ENCODE assay signal across 11 cellular contexts in the genomic region with DNA sequence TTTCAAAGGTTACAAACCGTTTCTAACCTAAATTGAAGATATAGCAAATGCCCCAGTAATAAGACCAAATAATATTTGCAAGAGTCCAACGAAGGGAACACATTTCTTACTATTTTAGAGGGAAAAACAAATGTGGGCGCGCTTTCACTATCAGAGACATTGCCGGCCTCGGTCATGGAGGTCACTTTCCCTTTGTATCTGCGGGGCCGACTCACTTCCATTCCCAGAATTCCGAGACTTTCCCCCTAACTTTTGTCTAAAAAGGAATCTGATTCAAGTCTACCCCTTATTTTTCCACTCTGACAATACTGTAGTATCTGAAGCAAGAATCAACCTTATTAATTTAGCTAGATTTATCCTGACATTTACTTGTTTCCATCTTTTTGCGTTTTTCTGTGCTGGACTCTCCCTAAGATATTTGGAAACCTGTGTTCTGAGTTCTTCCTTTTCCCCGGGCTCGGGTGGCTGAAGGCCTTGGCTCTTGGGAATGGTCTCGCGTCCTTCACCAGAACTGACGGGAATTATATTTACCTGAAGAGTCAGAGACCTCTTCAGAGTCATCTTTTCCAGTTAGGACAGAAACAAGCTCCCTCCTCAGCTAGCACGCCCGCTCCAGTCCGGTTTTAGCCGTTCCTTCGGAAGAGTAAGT.
A peak's percentile ranks its signal among the peaks of the same experiment; 100 is the strongest.
DNase-seq lines count a peak whose midpoint lies in the region; ATAC-seq, FAIRE-seq and TF ChIP-seq lines count a peak whose summit lies in the region.
"Had no signal": no experiment of that assay in that cellular context is flagged by ENCODE, and none has a peak within 500 bp of the region (broad histone marks: within the 10 kb centered on the region; RNA-seq: fewer than 3 reads in every experiment).

No MANE protein-coding gene starts in this region.

- H3K23me2 ChIP-seq in H1 (ENCODE audit: low read depth, low read length) = peaks cover 3% of the 10 kb centered on the region

- no peaks in the 10 kb centered on the region for H3K79me2 ChIP-seq in H1 (ENCODE audit: control insufficient read depth in 1 of 2, insufficient read depth in 2 of 2, low read length in 2 of 2)
- no peaks in the 10 kb centered on the region for H3K79me2 ChIP-seq in neural cell (replicated peaks; ENCODE audit: insufficient read depth, low read length)

- no peak overlapping the region for H3K23ac ChIP-seq in H1 (ENCODE audit: insufficient read length)

- no peak overlapping the region for H2AK5ac ChIP-seq in H1 (ENCODE audit: low read depth, low read length)

- DNase-seq in ELR (ENCODE audit: low read depth) = peak; percentile 50
- DNase-seq in MG63 = no peak
- no peak for DNase-seq in H1 (ENCODE audit: low read depth in 1 of 2, low spot score in 2 of 2)
- no peak for DNase-seq in adrenal gland
- DNase-seq: effector memory CD8-positive, alpha-beta T cell; NCI-H2081 treated with DMSO at 0.1 percent for 48 hours had no signal

- H3K4me1 ChIP-seq in H1 (replicated peaks in 1 of 4; ENCODE audit: control insufficient read depth in 3 of 4, insufficient read depth in 4 of 4, low read length in 3 of 4) = no peaks in the 10 kb centered on the region; a peak in 1 of 7 replicates
- H3K4me1 ChIP-seq in adrenal gland (replicated peaks in 1 of 2) = no peaks in the 10 kb centered on the region

- TF ChIP-seq POLR2A in H1 (IDR thresholded peaks at IDR 0.05; ENCODE audit: control extremely low read depth in 1 of 2, low read depth in 2 of 2, low read length in 2 of 2) = no peak
- no peak for TF ChIP-seq POLR2A in adrenal gland (IDR thresholded peaks at IDR 0.05)

- H3K9ac ChIP-seq in H1 (replicated peaks in 1 of 4; ENCODE audit: extremely low read depth in 1 of 4, low read depth in 3 of 4, low read length in 3 of 4) = peak overlapping the region; percentile 2 to 73 (median 29); a peak in 6 of 7 replicates
- no peak overlapping the region for H3K9ac ChIP-seq in neural cell (ENCODE audit: low read length)

- H2BK120ac ChIP-seq in H1 (replicated peaks; ENCODE audit: low read depth, low read length) = no peak overlapping the region

- TF ChIP-seq EP300 in H1 (IDR thresholded peaks at IDR 0.05; ENCODE audit: borderline replicate concordance in 1 of 2, low read depth in 2 of 2, low read length in 2 of 2) (no peak), neural cell (conservative IDR thresholded peaks at IDR 0.05; ENCODE audit: poor library complexity, severe bottlenecking) (no peak)

- no peaks in the 10 kb centered on the region for H3K9me2 ChIP-seq in neural cell (ENCODE audit: insufficient read depth, low read length)

- H3K27ac ChIP-seq in H1 (ENCODE audit: low read depth, low read length) (no peak overlapping the region), neural cell (ENCODE audit: low read length) (no peak overlapping the region), adrenal gland (no peak overlapping the region)

- H3F3A ChIP-seq in neural cell (ENCODE audit: insufficient read depth, low read length, poor library complexity, severe bottlenecking) = no peaks in the 10 kb centered on the region

- CTCF ChIA-PET in H1 (lab: Charles Lee; ENCODE audit: partially characterized antibody) = interaction anchor here (0.8 to 1.8 kb wide), 7 partner anchors 14 to 166 kb away, joined by 3 to 8 read pairs (median 4); no protein-coding TSS in a partner anchor

- H4K8ac ChIP-seq in H1 (ENCODE audit: extremely low read depth, insufficient read depth, low read length) = no peak overlapping the region

- no peak overlapping the region for H3K18ac ChIP-seq in H1 (ENCODE audit: extremely low read depth, low read length)

- no peak for TF ChIP-seq CTCF in H1 (IDR thresholded peaks at IDR 0.05; ENCODE audit: control extremely low read depth in 1 of 3, insufficient read depth in 1 of 3, low read depth in 1 of 3, low read length in 3 of 3)
- TF ChIP-seq CTCF in neural cell (IDR thresholded peaks at IDR 0.05; ENCODE audit: poor library complexity, severe bottlenecking) = no peak
- TF ChIP-seq CTCF in adrenal gland (IDR thresholded peaks at IDR 0.05) = no peak

- intact Hi-C loops in adrenal gland (cut with DNase I) = no loop called here

- H3K4ac ChIP-seq in H1 (replicated peaks; ENCODE audit: insufficient read length, low read depth, low read length) = no peak overlapping the region

- 2% methylated on average over 20 of the region's 20 CpGs; no CpG with 5 or more reads in 1 of the 2 experiments for WGBS in H1 (ENCODE audit: extremely low coverage in 1 of 2, insufficient coverage in 1 of 2, insufficient read length in 1 of 2, insufficient replicate concordance in 2 of 2, low coverage in 1 of 2, low lambda C conversion rate in 2 of 2, missing lambda C conversion rate in 1 of 2), 2 experiments
- 11 to 15% (median 12%) methylated on average over 20 of the region's 20 CpGs for WGBS in adrenal gland, 4 donors

- no peak overlapping the region for H4K5ac ChIP-seq in H1 (ENCODE audit: insufficient read length, low read depth, low read length)

- H3K27me3 ChIP-seq in MG63 = no peaks in the 10 kb centered on the region
- no peaks in the 10 kb centered on the region; a peak in 1 of 7 replicates for H3K27me3 ChIP-seq in H1 (replicated peaks in 1 of 4; ENCODE audit: control insufficient read depth in 3 of 4, extremely low read depth in 1 of 4, insufficient read depth in 3 of 4, low read length in 3 of 4)
- H3K27me3 ChIP-seq in neural cell (ENCODE audit: insufficient read depth, low read depth, low read length) = peaks cover 96% of the 10 kb centered on the region
- H3K27me3 ChIP-seq in adrenal gland = peaks cover 73% of the 10 kb centered on the region

- ATAC-seq in GM21423 (IDR thresholded peaks at IDR 0.05; ENCODE audit: unreplicated experiment) = no peak
- ATAC-seq in HG03342 (IDR thresholded peaks at IDR 0.05; ENCODE audit: unreplicated experiment) = no peak
- ATAC-seq in GM21381 (IDR thresholded peaks at IDR 0.05; ENCODE audit: unreplicated experiment) = no peak
- ATAC-seq: effector memory CD8-positive, alpha-beta T cell; Right ventricle myocardium inferior had no signal

- no peak overlapping the region for H3K14ac ChIP-seq in H1 (ENCODE audit: insufficient read length)

- H4K20me1 ChIP-seq in H1 (replicated peaks in 1 of 2; ENCODE audit: control insufficient read depth in 1 of 2, insufficient read depth in 2 of 2, low read length in 2 of 2) (no peaks in the 10 kb centered on the region), neural cell (ENCODE audit: insufficient read depth) (no peaks in the 10 kb centered on the region)

- peaks cover 7% of the 10 kb centered on the region for H3K9me3 ChIP-seq in MG63
- no peaks in the 10 kb centered on the region for H3K9me3 ChIP-seq in H1 (ENCODE audit: insufficient read depth in 2 of 2, low read depth in 1 of 2, low read length in 1 of 2)
- H3K9me3 ChIP-seq in neural cell (ENCODE audit: low read length) = peaks cover 15% of the 10 kb centered on the region
- no peaks in the 10 kb centered on the region for H3K9me3 ChIP-seq in adrenal gland (replicated peaks in 1 of 3)

- H2AFZ ChIP-seq in H1 (ENCODE audit: low read length) (peak overlapping the region; percentile 93), neural cell (ENCODE audit: low read depth, low read length) (no peak overlapping the region)

- H3K4me3 ChIP-seq in MG63 (peak overlapping the region; percentile 50), H1 (ENCODE audit: extremely low read depth in 1 of 4, insufficient read depth in 2 of 4, low read depth in 3 of 4, low read length in 4 of 4) (peak overlapping the region; percentile 74 to 97 (median 96)), neural cell (ENCODE audit: low read length) (peak overlapping the region; percentile 39), adrenal gland (peak overlapping the region in 1 of 4 donors; percentile 3)

- H2BK5ac ChIP-seq in H1 (ENCODE audit: low read depth, low read length) = no peak overlapping the region

- no peaks in the 10 kb centered on the region for H3K79me1 ChIP-seq in H1 (ENCODE audit: low read depth, low read length)

- H3K36me3 ChIP-seq in MG63 (no peaks in the 10 kb centered on the region), H1 (ENCODE audit: control insufficient read depth in 2 of 4, insufficient read depth in 4 of 4, low read length in 3 of 4) (no peaks in the 10 kb centered on the region), neural cell (ENCODE audit: insufficient read depth, low read length) (no peaks in the 10 kb centered on the region), adrenal gland (replicated peaks in 1 of 2) (no peaks in the 10 kb centered on the region)

- no peak overlapping the region for H2BK15ac ChIP-seq in H1 (ENCODE audit: low read length)

- H2BK20ac ChIP-seq in H1 (ENCODE audit: low read length) = no peak overlapping the region

- POLR2A ChIA-PET in H1 (lab: Charles Lee; ENCODE audit: partially characterized antibody) = interaction anchor here (0.7 to 1.5 kb wide), 7 partner anchors 13 to 398 kb away, joined by 3 to 6 read pairs (median 4); a partner anchor contains a TSS

- H2BK12ac ChIP-seq in H1 (ENCODE audit: low read depth, low read length) = no peak overlapping the region

- H4K91ac ChIP-seq in H1 (replicated peaks; ENCODE audit: insufficient read length, low read length) = no peak overlapping the region

- no peak overlapping the region for H3K56ac ChIP-seq in H1 (replicated peaks; ENCODE audit: insufficient read length, low read depth, low read length)

- TF ChIP-seq RAD21 in H1 (IDR thresholded peaks at IDR 0.05 in 1 of 2, conservative IDR thresholded peaks at IDR 0.05 in 1 of 2; ENCODE audit: low read depth in 2 of 2, low read length in 2 of 2) = no peak
- TF ChIP-seq RAD21 in neural cell (conservative IDR thresholded peaks at IDR 0.05) = no peak

- peak overlapping the region; percentile 58 to 74 for H3K4me2 ChIP-seq in H1 (ENCODE audit: insufficient read depth in 1 of 2, low read depth in 2 of 2, low read length in 2 of 2)
- no peak overlapping the region for H3K4me2 ChIP-seq in neural cell (ENCODE audit: low read length)

- no peak for FAIRE-seq in H1 (lab: Jason Lieb, UNC)

TF ChIP-seq in H1, 55 proteins besides CTCF, POLR2A, EP300 and RAD21:
- no peak for TF ChIP-seq HDAC6 (IDR thresholded peaks at IDR 0.05; ENCODE audit: low read depth, low read length)
- 0 out of 2 replicates have a peak, but pooled peaks have one; percentile 35 for TF ChIP-seq PHF8 (conservative IDR thresholded peaks at IDR 0.05; ENCODE audit: low read depth, low read length)
- peak; percentile 62 for TF ChIP-seq SAP30 (IDR thresholded peaks at IDR 0.05; ENCODE audit: insufficient read depth, insufficient replicate concordance, low read length)
